In genomic region chr11:74593463-74593862, GRCh38 we compare ENCODE assay signal across 1 cellular context.
TF ChIP-seq lines count a peak whose summit lies in the region.

No MANE protein-coding gene starts in this region.

TF ChIP-seq in K562, 482 proteins besides CTCF, POLR2A, EP300 and RAD21 (continued from another document):
- TF ChIP-seq RERE (CRISPR knock-in tag; IDR thresholded peaks at IDR 0.05; ENCODE audit: borderline replicate concordance) (no peak), ZNF184 (CRISPR knock-in tag; IDR thresholded peaks at IDR 0.05) (no peak), ZNF584 (CRISPR knock-in tag; IDR thresholded peaks at IDR 0.05; ENCODE audit: low read depth) (no peak), ZNF644 (tag; IDR thresholded peaks at IDR 0.05; ENCODE audit: low read depth) (no peak), NFE2L1 (tag; IDR thresholded peaks at IDR 0.05; ENCODE audit: borderline replicate concordance, low read depth) (no peak), SAFB2 (IDR thresholded peaks at IDR 0.05; ENCODE audit: borderline replicate concordance, low read depth, low read length, severe bottlenecking) (no peak)
- TF ChIP-seq, protein P1, sequence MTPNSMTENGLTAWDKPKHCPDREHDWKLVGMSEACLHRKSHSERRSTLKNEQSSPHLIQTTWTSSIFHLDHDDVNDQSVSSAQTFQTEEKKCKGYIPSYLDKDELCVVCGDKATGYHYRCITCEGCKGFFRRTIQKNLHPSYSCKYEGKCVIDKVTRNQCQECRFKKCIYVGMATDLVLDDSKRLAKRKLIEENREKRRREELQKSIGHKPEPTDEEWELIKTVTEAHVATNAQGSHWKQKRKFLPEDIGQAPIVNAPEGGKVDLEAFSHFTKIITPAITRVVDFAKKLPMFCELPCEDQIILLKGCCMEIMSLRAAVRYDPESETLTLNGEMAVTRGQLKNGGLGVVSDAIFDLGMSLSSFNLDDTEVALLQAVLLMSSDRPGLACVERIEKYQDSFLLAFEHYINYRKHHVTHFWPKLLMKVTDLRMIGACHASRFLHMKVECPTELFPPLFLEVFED (CRISPR knock-in tag; conservative IDR thresholded peaks at IDR 0.05), result no peak
